Comparison of ENCODE assay signal across 20 cellular contexts in genomic region chr5:115398726-115399125, GRCh38.
DNase-seq lines count a peak whose midpoint lies in the region; ATAC-seq, FAIRE-seq and TF ChIP-seq lines count a peak whose summit lies in the region.
"Had no signal": no experiment of that assay in that cellular context is flagged by ENCODE, and none has a peak within 500 bp of the region (broad histone marks: within the 10 kb centered on the region; RNA-seq: fewer than 3 reads in every experiment).

No MANE protein-coding gene starts in this region.

- no peak overlapping the region for H3K27ac Mint-ChIP-seq in GM23338
- H3K27ac Mint-ChIP-seq in activated naive CD4-positive, alpha-beta T cell treated with anti-CD3 and anti-CD28 coated beads for 36 hours, result no peak overlapping the region
- H3K27ac Mint-ChIP-seq: activated naive CD8-positive, alpha-beta T cell had no signal

- dilution Hi-C loops in keratinocyte (cut with MboI; ENCODE audit: extremely low pct_ligation_motif_present, low sequenced_read_pairs), result no loop called here

- no peaks in the 10 kb centered on the region for H3K9me1 ChIP-seq in keratinocyte (ENCODE audit: control insufficient read depth, extremely low read depth, insufficient read depth, low read length)

- H3K27me3 Mint-ChIP-seq in GM23338 (ENCODE audit: insufficient read depth, low read depth, poor library complexity), result no peaks in the 10 kb centered on the region
- H3K27me3 Mint-ChIP-seq in activated naive CD4-positive, alpha-beta T cell treated with anti-CD3 and anti-CD28 coated beads for 36 hours (ENCODE audit: low read depth), result no peaks in the 10 kb centered on the region

- no peak overlapping the region for H3K4me3 Mint-ChIP-seq in GM23338
- H3K4me3 Mint-ChIP-seq in activated naive CD4-positive, alpha-beta T cell treated with anti-CD3 and anti-CD28 coated beads for 36 hours, result no peak overlapping the region
- H3K4me3 Mint-ChIP-seq: activated naive CD8-positive, alpha-beta T cell; activated T-cell treated with anti-CD3 and anti-CD28 coated beads, Interleukin-2, amount 50 U/mL, for 4 hours; neural crest cell had no signal

- H3K4me3 ChIP-seq in choroid plexus epithelial cell (ENCODE audit: low read depth, low read length) (no peak overlapping the region), keratinocyte (ENCODE audit: control insufficient read depth in 2 of 3, extremely low read depth in 1 of 3, insufficient read depth in 2 of 3, low read depth in 1 of 3, low read length in 3 of 3) (no peak overlapping the region), GM23338 (no peak overlapping the region), uterus (no peak overlapping the region)
- H3K4me3 ChIP-seq: vagina had no signal

- peaks cover 3% of the 10 kb centered on the region; the same call in 2 of the 3 replicates for H3K9me3 Mint-ChIP-seq in GM23338
- peaks cover 2% of the 10 kb centered on the region for H3K9me3 Mint-ChIP-seq in activated naive CD4-positive, alpha-beta T cell treated with anti-CD3 and anti-CD28 coated beads for 36 hours
- H3K9me3 Mint-ChIP-seq: neural crest cell had no signal

- no peaks in the 10 kb centered on the region for H3K36me3 Mint-ChIP-seq in GM23338 (ENCODE audit: low read depth)
- no peaks in the 10 kb centered on the region for H3K36me3 Mint-ChIP-seq in activated naive CD4-positive, alpha-beta T cell treated with anti-CD3 and anti-CD28 coated beads for 36 hours (ENCODE audit: low read depth)
- H3K36me3 Mint-ChIP-seq: activated naive CD8-positive, alpha-beta T cell had no signal

- H3K36me3 ChIP-seq in keratinocyte (ENCODE audit: control insufficient read depth in 2 of 2, extremely low read depth in 1 of 2, insufficient read depth in 2 of 2, low read length in 2 of 2) (no peaks in the 10 kb centered on the region), GM23338 (ENCODE audit: insufficient read depth) (no peaks in the 10 kb centered on the region), uterus (no peaks in the 10 kb centered on the region)
- H3K36me3 ChIP-seq: vagina had no signal

- H3K4me1 Mint-ChIP-seq in GM23338, result no peaks in the 10 kb centered on the region
- H3K4me1 Mint-ChIP-seq in activated naive CD4-positive, alpha-beta T cell treated with anti-CD3 and anti-CD28 coated beads for 36 hours (ENCODE audit: low read depth), result no peaks in the 10 kb centered on the region
- H3K4me1 Mint-ChIP-seq: neural crest cell had no signal

- H2AFZ ChIP-seq in keratinocyte (ENCODE audit: control insufficient read depth, low read length) (no peak overlapping the region), GM23338 (no peak overlapping the region)

- H3K9me2 ChIP-seq in GM23338 (ENCODE audit: insufficient read depth), result peaks cover 7% of the 10 kb centered on the region; the same call in 1 of the 2 replicates

- CTCF ChIA-PET in activated naive CD4-positive, alpha-beta T cell treated with anti-CD3 and anti-CD28 coated beads for 36 hours (lab: Charles Lee), result no interaction called here

- H3K9ac ChIP-seq in keratinocyte (ENCODE audit: control insufficient read depth, extremely low read depth, insufficient read depth, low read length), result no peak overlapping the region

- H3K79me2 ChIP-seq in keratinocyte (ENCODE audit: control insufficient read depth, insufficient read depth, low read length) (no peaks in the 10 kb centered on the region), GM23338 (replicated peaks; ENCODE audit: insufficient read depth) (no peaks in the 10 kb centered on the region)

- no peaks in the 10 kb centered on the region for H3F3A ChIP-seq in GM23338 (replicated peaks; ENCODE audit: low read depth)

- H3K9me3 ChIP-seq in keratinocyte (ENCODE audit: control insufficient read depth, low read depth, low read length) (no peaks in the 10 kb centered on the region), uterus (no peaks in the 10 kb centered on the region)
- H3K9me3 ChIP-seq: vagina had no signal

- no peak for FAIRE-seq in keratinocyte (lab: Jason Lieb, UNC)

- H4K20me1 ChIP-seq in keratinocyte (ENCODE audit: control insufficient read depth, extremely low read depth, insufficient read depth, low read length) (no peaks in the 10 kb centered on the region), GM23338 (replicated peaks; ENCODE audit: insufficient read depth) (no peaks in the 10 kb centered on the region)

- H3K4me1 ChIP-seq in keratinocyte (ENCODE audit: control insufficient read depth, extremely low read depth, insufficient read depth, low read length), result no peaks in the 10 kb centered on the region
- H3K4me1 ChIP-seq in GM23338 (ENCODE audit: insufficient read depth), result no peaks in the 10 kb centered on the region
- H3K4me1 ChIP-seq in uterus, result no peaks in the 10 kb centered on the region

- H3K27ac ChIP-seq in keratinocyte (ENCODE audit: control insufficient read depth, insufficient read depth, low read length) (no peak overlapping the region), GM23338 (ENCODE audit: low read depth) (no peak overlapping the region), uterus (no peak overlapping the region)
- H3K27ac ChIP-seq: vagina had no signal

- TF ChIP-seq POLR2A in uterus (IDR thresholded peaks at IDR 0.05), result no peak

- TF ChIP-seq CTCF in choroid plexus epithelial cell (conservative IDR thresholded peaks at IDR 0.05; ENCODE audit: low read depth, low read length), result no peak
- TF ChIP-seq CTCF in keratinocyte (optimal IDR thresholded peaks at IDR 0.05 in 1 of 3, IDR thresholded peaks at IDR 0.05 in 1 of 3, conservative IDR thresholded peaks at IDR 0.05 in 1 of 3; ENCODE audit: extremely low read depth in 1 of 3, insufficient read depth in 2 of 3, low read length in 3 of 3), result no peak
- TF ChIP-seq CTCF in GM23338 (conservative IDR thresholded peaks at IDR 0.05; ENCODE audit: low read depth in 2 of 2), result no peak
- TF ChIP-seq CTCF in uterus (IDR thresholded peaks at IDR 0.05), result no peak

- no peak overlapping the region for H3K4me2 ChIP-seq in keratinocyte (ENCODE audit: control insufficient read depth, extremely low read depth, insufficient read depth, low read depth, low read length)
- H3K4me2 ChIP-seq in GM23338, result no peak overlapping the region

- intact Hi-C loops in activated naive CD4-positive, alpha-beta T cell treated with anti-CD3 and anti-CD28 coated beads for 36 hours (cut with micrococcal nuclease), result no loop called here
- intact Hi-C loops in uterus (cut with DNase I; ENCODE audit: low total_unique reads), result no loop called here

- H3K27me3 ChIP-seq in keratinocyte (ENCODE audit: control insufficient read depth, extremely low read depth, insufficient read depth, low read length) (no peaks in the 10 kb centered on the region), GM23338 (ENCODE audit: insufficient read depth) (no peaks in the 10 kb centered on the region), uterus (no peaks in the 10 kb centered on the region)
- H3K27me3 ChIP-seq: vagina had no signal

- DNase-seq in Daoy (ENCODE audit: low read depth) (peak; percentile 53), NCI-H226 (peak; percentile 76), choroid plexus epithelial cell (ENCODE audit: low read depth) (peak; percentile 85), keratinocyte (ENCODE audit: low read depth, low spot score) (peak; percentile 23), GM23338 (ENCODE audit: low spot score) (no peak), uterus (no peak)
- no peak for DNase-seq in activated naive CD4-positive, alpha-beta T cell treated with anti-CD3 and anti-CD28 coated beads for 36 hours
- DNase-seq: activated CD4-positive, alpha-beta T cell treated with anti-CD3 and anti-CD28 coated beads, Interleukin-2, amount 50 U/mL, for 48 hours; activated T-cell treated with anti-CD3 and anti-CD28 coated beads, Interleukin-2, amount 50 U/mL, for 4 hours; COR-L47; GF-D8; NCI-H1048; NCI-H2107; NCI-H69; RPMI8226; stimulated activated CD4-positive, alpha-beta T cell treated with anti-CD3 and anti-CD28 coated beads, Interleukin-15, amount 100 ng/mL, for 24 hours had no signal

- ATAC-seq in GM23338, result no peak
- ATAC-seq in HG03565 (IDR thresholded peaks at IDR 0.05; ENCODE audit: unreplicated experiment), result no peak
- ATAC-seq: activated T-cell treated with anti-CD3 and anti-CD28 coated beads, Interleukin-2, amount 50 U/mL, for 4 hours had no signal

TF ChIP-seq in GM23338, 12 proteins besides CTCF, POLR2A, EP300 and RAD21 (continues in another document):
- no peak for TF ChIP-seq STAT1 (IDR thresholded peaks at IDR 0.05; ENCODE audit: unreplicated experiment)
- TF ChIP-seq EZH2 (IDR thresholded peaks at IDR 0.05; ENCODE audit: low read depth, unreplicated experiment), result no peak
- no peak for TF ChIP-seq JUNB (IDR thresholded peaks at IDR 0.05; ENCODE audit: unreplicated experiment)
- no peak for TF ChIP-seq ZNF331 (CRISPR knock-in tag; IDR thresholded peaks at IDR 0.05; ENCODE audit: low read depth)

Comparison
In these comparisons a context has a peak if more than half of its experiments do, and no peak if none do; other contexts are left out.
1. DNase-seq: peak in Daoy (single experiment), NCI-H226 (single experiment), choroid plexus epithelial cell (single experiment) and keratinocyte (single experiment); none in GM23338 (single experiment), activated naive CD4-positive, alpha-beta T cell treated with anti-CD3 and anti-CD28 coated beads for 36 hours (single experiment) and uterus (0 of 2).